15 cellular contexts compared by ENCODE assay signal in genomic region chr19:50496189-50497029, GRCh38. TPM values are rescaled to one million over a fixed set of nuclear protein-coding genes. Genes with fewer than 3 reads are reported as not detected.
DNase-seq lines count a peak whose midpoint lies in the region; ATAC-seq and TF ChIP-seq lines count a peak whose summit lies in the region.
"Had no signal": no experiment of that assay in that cellular context is flagged by ENCODE, and none has a peak within 500 bp of the region (broad histone marks: within the 10 kb centered on the region; RNA-seq: fewer than 3 reads in every experiment).

No MANE protein-coding gene starts in this region.

- no peaks in the 10 kb centered on the region for H3K27me3 ChIP-seq in HCT116 (ENCODE audit: insufficient read depth, low read length)

- TF ChIP-seq CTCF in HCT116 (IDR thresholded peaks at IDR 0.05 in 2 of 3, conservative IDR thresholded peaks at IDR 0.05 in 1 of 3; ENCODE audit: borderline replicate concordance in 1 of 3, insufficient read depth in 1 of 3, low read depth in 2 of 3, low read length in 2 of 3) = no peak

- H3K36me3 ChIP-seq in HCT116 (ENCODE audit: control insufficient read depth in 1 of 2, insufficient read depth in 2 of 2, low read length in 2 of 2) = no peaks in the 10 kb centered on the region

- no peak for TF ChIP-seq RAD21 in HCT116 (IDR thresholded peaks at IDR 0.05; ENCODE audit: low read depth)

- peak; percentile 64 for ATAC-seq in HCT116
- peak; percentile 92 for ATAC-seq in sciatic nerve
- ATAC-seq in GM18907 (IDR thresholded peaks at IDR 0.05; ENCODE audit: unreplicated experiment) = no peak
- ATAC-seq in HG03280 (IDR thresholded peaks at IDR 0.05; ENCODE audit: unreplicated experiment) = no peak

- no peak overlapping the region for H3K4me2 ChIP-seq in HCT116 (ENCODE audit: low read length)

- no TSS peak for BruUV-seq in HCT116 (replicated peaks; lab: Mats Ljungman, UMichigan)

- H3K79me2 ChIP-seq in HCT116 (ENCODE audit: insufficient read depth, low read length) = no peaks in the 10 kb centered on the region

- H3K4me1 ChIP-seq in HCT116 (ENCODE audit: control insufficient read depth in 1 of 2, insufficient read depth in 2 of 2, low read length in 2 of 2) = peaks cover 10 to 27% of the 10 kb centered on the region in 2 experiments

- H3K9me3 ChIP-seq in HCT116 (ENCODE audit: control insufficient read depth in 1 of 2, insufficient read depth in 1 of 2, low read depth in 1 of 2, low read length in 2 of 2) = no peaks in the 10 kb centered on the region

- H3K27ac ChIP-seq in HCT116 (ENCODE audit: low read depth, low read length) = no peak overlapping the region; the same call in 1 of the 2 replicates

- DNase-seq in HCT116 (ENCODE audit: low read depth, low spot score) (no peak), cerebellum (ENCODE audit: low spot score) (peak; percentile 33), left kidney (ENCODE audit: low read depth, low spot score) (peak; percentile 65), sciatic nerve (ENCODE audit: low spot score) (peak; percentile 78), NCI-H187 treated with DMSO at 0.1 percent for 48 hours (lab: John Stamatoyannopoulos, UW) (no peak), Kasumi-1 (lab: John Stamatoyannopoulos, UW) (no peak)
- DNase-seq: activated CD8-positive, alpha-beta memory T cell treated with anti-CD3 and anti-CD28 coated beads, Interleukin-2, amount 50 U/mL, for 4 hours; NCI-H510A; stimulated activated CD4-positive, alpha-beta T cell treated with anti-CD3 and anti-CD28 coated beads, Interleukin-2, amount 100 ng/mL, for 24 hours had no signal

- intact Hi-C loops in HCT116 (cut with micrococcal nuclease) = no loop called here
- intact Hi-C loops in sciatic nerve (cut with DNase I) = no loop called here

- TF ChIP-seq POLR2A in HCT116 (IDR thresholded peaks at IDR 0.05; ENCODE audit: borderline replicate concordance, extremely low read depth, insufficient read depth, insufficient read length) = no peak

- RAD21 ChIA-PET in HCT116 (lab: Charles Lee; ENCODE audit: low non-redundant PET in 1 of 2, low total read pairs in 2 of 2, uncharacterized antibody in 2 of 2, unreplicated experiment in 2 of 2) = no interaction called here

- H3K9ac ChIP-seq in HCT116 (ENCODE audit: low read length) = no peak overlapping the region

- POLR2A ChIA-PET in HCT116 (lab: Charles Lee) = no interaction called here

- CTCF ChIA-PET in HCT116 (lab: Charles Lee) = interaction anchor here (0.7 kb wide), 1 partner anchor 1187 kb away, joined by 3 read pairs; no protein-coding TSS in a partner anchor

- no peaks in the 10 kb centered on the region for H3K9me2 ChIP-seq in HCT116 (ENCODE audit: insufficient read depth)

- no peaks in the 10 kb centered on the region for H4K20me1 ChIP-seq in HCT116 (ENCODE audit: insufficient read depth)

- H3K4me3 ChIP-seq in HCT116 (replicated peaks in 1 of 2; ENCODE audit: low read depth in 1 of 2, low read length in 2 of 2) = no peak overlapping the region

- no peak overlapping the region for H2AFZ ChIP-seq in HCT116 (ENCODE audit: low read depth, low read length, poor library complexity, severe bottlenecking)

TF ChIP-seq in HCT116, 20 proteins besides CTCF, POLR2A, EP300 and RAD21:
- TF ChIP-seq POLR2AphosphoS5 (IDR thresholded peaks at IDR 0.05; ENCODE audit: low read depth, low read length) (no peak), ELF1 (IDR thresholded peaks at IDR 0.05; ENCODE audit: borderline replicate concordance, low read depth) (no peak), JUND (IDR thresholded peaks at IDR 0.05) (no peak), ZBTB33 (IDR thresholded peaks at IDR 0.05; ENCODE audit: extremely low read depth, insufficient replicate concordance, low read length) (no peak), EZH2phosphoT487 (IDR thresholded peaks at IDR 0.05; ENCODE audit: borderline replicate concordance) (no peak), YY1 (IDR thresholded peaks at IDR 0.05; ENCODE audit: extremely low read depth, insufficient replicate concordance, low read depth, low read length) (no peak), FOSL1 (IDR thresholded peaks at IDR 0.05; ENCODE audit: low read depth) (no peak), SRF (IDR thresholded peaks at IDR 0.05; ENCODE audit: low read depth) (no peak), ZNF274 (IDR thresholded peaks at IDR 0.05; ENCODE audit: low read depth, low read length) (no peak), CEBPB (IDR thresholded peaks at IDR 0.05; ENCODE audit: low read depth) (no peak), ZFX (IDR thresholded peaks at IDR 0.05) (no peak), REST (IDR thresholded peaks at IDR 0.05; ENCODE audit: low read depth) (no peak), SP1 (IDR thresholded peaks at IDR 0.05; ENCODE audit: low read depth) (no peak), EGR1 (IDR thresholded peaks at IDR 0.05; ENCODE audit: low read depth) (no peak), TCF7L2 (IDR thresholded peaks at IDR 0.05; ENCODE audit: borderline replicate concordance, extremely low read depth, insufficient read depth, insufficient read length) (no peak), CBX3 (IDR thresholded peaks at IDR 0.05; ENCODE audit: low read depth) (no peak), SIN3A (IDR thresholded peaks at IDR 0.05; ENCODE audit: low read depth) (no peak)

RNA-seq across cellular contexts. Expression of gene JOSD2, which starts 14.6 kb away (rescaled TPM):
- total RNA-seq in HCT116 (2021; ENCODE audit: unreplicated experiment) (40.9 TPM), cerebellum (3.2 TPM), sciatic nerve (33.6 TPM)
- polyA plus RNA-seq in HCT116 (2012) = 24.9 and 25.7 TPM in 2 replicates

RNA-seq across cellular contexts. Expression of gene ASPDH, which starts 17.3 kb away (rescaled TPM):
- not detected for total RNA-seq in HCT116 (2021; ENCODE audit: unreplicated experiment)
- polyA plus RNA-seq in HCT116 (2012) = 0.72 and 0.97 TPM in 2 replicates
- 2.1 TPM for total RNA-seq in cerebellum
- total RNA-seq in sciatic nerve = not detected
- total RNA-seq: mesothelial cell of epicardium; subcutaneous adipose tissue; T-helper 1 cell treated with Interleukin-12 subunit alpha and Interleukin-12 subunit beta and Interleukin-4 antibody, amounts not matched to agents 30 ng/mL and 1 ng/mL, for 36 hours had no signal
- polyA plus RNA-seq: CD14-positive monocyte had no signal

RNA-seq across cellular contexts. Expression of gene GARIN5A, which starts 19.8 kb away (rescaled TPM):
- total RNA-seq in HCT116 (2021; ENCODE audit: unreplicated experiment) (12.2 TPM), cerebellum (2.4 TPM), sciatic nerve (0.45 TPM)
- 19.2 and 19.3 TPM in 2 replicates for polyA plus RNA-seq in HCT116 (2012)
- total RNA-seq: subcutaneous adipose tissue had no signal

RNA-seq across cellular contexts. Expression of gene EMC10, which starts 20.1 kb away (rescaled TPM):
- total RNA-seq in HCT116 (2021; ENCODE audit: unreplicated experiment) = 92.4 TPM
- 68.1 and 70.4 TPM in 2 replicates for polyA plus RNA-seq in HCT116 (2012)
- 42.2 TPM for total RNA-seq in cerebellum
- total RNA-seq in sciatic nerve = 66.9 TPM

Comparison
In these comparisons a context has a peak if more than half of its experiments do, and no peak if none do; other contexts are left out.
1. ATAC-seq: peak in HCT116 (single experiment) and sciatic nerve (single experiment); none in GM18907 (single experiment) and HG03280 (single experiment).
2. DNase-seq: peak in cerebellum (single experiment), left kidney (single experiment) and sciatic nerve (single experiment); none in HCT116 (single experiment), NCI-H187 treated with DMSO at 0.1 percent for 48 hours (single experiment) and Kasumi-1 (0 of 2).